20 cellular contexts compared by ENCODE assay signal in genomic region chr2:39188958-39189499, GRCh38. TPM values are rescaled to one million over a fixed set of nuclear protein-coding genes. Genes with fewer than 3 reads are reported as not detected.
DNase-seq lines count a peak whose midpoint lies in the region; ATAC-seq, FAIRE-seq and TF ChIP-seq lines count a peak whose summit lies in the region.
"Had no signal": no experiment of that assay in that cellular context is flagged by ENCODE, and none has a peak within 500 bp of the region (broad histone marks: within the 10 kb centered on the region; RNA-seq: fewer than 3 reads in every experiment).

No MANE protein-coding gene starts in this region.

- TF ChIP-seq CTCF in SK-N-SH (IDR thresholded peaks at IDR 0.05) (no peak), A549 (IDR thresholded peaks at IDR 0.05) (no peak)

- no peaks in the 10 kb centered on the region for H3K9me2 ChIP-seq in SK-N-SH

- H3K36me3 ChIP-seq in SK-N-SH (replicated peaks in 1 of 2; ENCODE audit: control insufficient read depth in 1 of 2, insufficient read depth in 2 of 2, low read length in 1 of 2) = no peaks in the 10 kb centered on the region

- 84% methylated on average over 4 of the region's 4 CpGs for WGBS in SK-N-SH (ENCODE audit: low lambda C conversion rate)
- 51% methylated on average over 4 of the region's 4 CpGs for WGBS in A549 (ENCODE audit: missing lambda C conversion rate)

- H3K4me3 ChIP-seq in SK-N-SH (ENCODE audit: low read depth in 2 of 2, low read length in 1 of 2) (no peak overlapping the region), A549 (no peak overlapping the region)

- no peak overlapping the region for H3K4me2 ChIP-seq in SK-N-SH
- H3K4me2 ChIP-seq in A549 = no peak overlapping the region

- no peaks in the 10 kb centered on the region for H3K27me3 ChIP-seq in SK-N-SH (ENCODE audit: insufficient read depth)

- H3K79me2 ChIP-seq in SK-N-SH (ENCODE audit: insufficient read depth) = no peaks in the 10 kb centered on the region

- CTCF ChIA-PET in SK-N-SH (lab: Yijun Ruan, JAX) (interaction anchor here (0.8 to 1.3 kb wide), 5 partner anchors 13 to 241 kb away, joined by 3 to 5 read pairs (median 3); no protein-coding TSS in a partner anchor), A549 (lab: Yijun Ruan, JAX) (interaction anchor here (1.1 to 1.2 kb wide), 2 partner anchors 58 to 123 kb away, joined by 3 to 4 read pairs; no protein-coding TSS in a partner anchor)

- POLR2A ChIA-PET in SK-N-SH (lab: Yijun Ruan, JAX) (interaction anchor here (1.7 kb wide), 1 partner anchor 69 kb away, joined by 5 read pairs; the partner anchor contains the start of gene SOS1), A549 (lab: Yijun Ruan, JAX) (no interaction called here)

- TF ChIP-seq RAD21 in SK-N-SH (IDR thresholded peaks at IDR 0.05; ENCODE audit: low read length) (no peak), A549 (conservative IDR thresholded peaks at IDR 0.05 in 1 of 2, IDR thresholded peaks at IDR 0.05 in 1 of 2) (no peak), Ishikawa (IDR thresholded peaks at IDR 0.05; ENCODE audit: low read depth) (no peak)

- H3K27ac ChIP-seq in SK-N-SH (ENCODE audit: low read depth in 2 of 2, low read length in 1 of 2) (no peak overlapping the region), A549 (no peak overlapping the region)
- H3K27ac ChIP-seq: 22Rv1 had no signal

- TF ChIP-seq EP300 in SK-N-SH (IDR thresholded peaks at IDR 0.05; ENCODE audit: borderline replicate concordance in 1 of 2, low read depth in 1 of 2, low read length in 1 of 2) = no peak
- TF ChIP-seq EP300 in A549 (IDR thresholded peaks at IDR 0.05) = no peak
- TF ChIP-seq EP300 in Ishikawa (IDR thresholded peaks at IDR 0.05; ENCODE audit: borderline replicate concordance) = no peak

- no peaks in the 10 kb centered on the region; a peak in 1 of 4 replicates for H3K4me1 ChIP-seq in SK-N-SH (ENCODE audit: control insufficient read depth in 1 of 2, insufficient read depth in 2 of 2, low read depth in 1 of 2, low read length in 1 of 2)
- no peaks in the 10 kb centered on the region for H3K4me1 ChIP-seq in A549

- no peak overlapping the region for H2AFZ ChIP-seq in SK-N-SH (ENCODE audit: low read depth)

- FAIRE-seq in A549 (lab: Jason Lieb, UNC) = no peak
- no peak for FAIRE-seq in frontal cortex (lab: Jason Lieb, UNC)
- FAIRE-seq: HTR-8/SVneo had no signal

- H3K9me3 ChIP-seq in SK-N-SH (no peaks in the 10 kb centered on the region), A549 (no peaks in the 10 kb centered on the region)

- no peaks in the 10 kb centered on the region for H3F3A ChIP-seq in SK-N-SH (replicated peaks; ENCODE audit: insufficient read depth)

- no peaks in the 10 kb centered on the region for H4K20me1 ChIP-seq in SK-N-SH (ENCODE audit: insufficient read depth)

- no peak for TF ChIP-seq POLR2A in A549 (IDR thresholded peaks at IDR 0.05; ENCODE audit: low read length)

- ATAC-seq in SK-N-SH treated with all-trans-retinoic acid at 6 μM for 48 hours = no peak
- ATAC-seq in A549 = no peak

- DNase-seq in SK-N-SH (no peak), A549 (ENCODE audit: low read depth in 1 of 2, low spot score in 1 of 2) (no peak), amniotic epithelial cell (ENCODE audit: low read depth) (peak; percentile 2), NCI-H510A (lab: John Stamatoyannopoulos, UW) (no peak), cerebellum (ENCODE audit: low spot score) (no peak), frontal cortex (ENCODE audit: low spot score in 2 of 2) (no peak)
- DNase-seq: H9, NCI-H1092 treated with DMSO at 0.1 percent for 48 hours, NCI-H2081, NCI-H2171 treated with DMSO at 0.1 percent for 48 hours, NCI-H446, Right ventricle myocardium superior had no signal

- no peak overlapping the region for H3K9ac ChIP-seq in SK-N-SH

TF ChIP-seq in SK-N-SH, 30 proteins besides CTCF, POLR2A, EP300 and RAD21 (continues in another document):
- TF ChIP-seq RFX5 (IDR thresholded peaks at IDR 0.05; ENCODE audit: low read length) (no peak), RCOR1 (IDR thresholded peaks at IDR 0.05; ENCODE audit: low read length) (no peak), GATA2 (CRISPR knock-in tag; IDR thresholded peaks at IDR 0.05) (no peak)

TF ChIP-seq in SK-N-SH treated with all-trans-retinoic acid at 6 μM for 48 hours, 23 proteins besides CTCF, POLR2A, EP300 and RAD21 (continues in another document):
- TF ChIP-seq OSR1 (CRISPR knock-in tag; IDR thresholded peaks at IDR 0.05) (no peak), ZNF8 (CRISPR knock-in tag; IDR thresholded peaks at IDR 0.05) (no peak), CSRNP3 (CRISPR knock-in tag; IDR thresholded peaks at IDR 0.05) (no peak), TOX (CRISPR knock-in tag; IDR thresholded peaks at IDR 0.05; ENCODE audit: borderline replicate concordance) (no peak), ZFP30 (CRISPR knock-in tag; IDR thresholded peaks at IDR 0.05) (no peak)

TF ChIP-seq in A549, 52 proteins besides CTCF, POLR2A, EP300 and RAD21 (continues in another document):
- no peak for TF ChIP-seq RCOR1 (IDR thresholded peaks at IDR 0.05; ENCODE audit: low read depth, low read length)
- TF ChIP-seq HES2 (IDR thresholded peaks at IDR 0.05) = no peak
- TF ChIP-seq HOXA7 (CRISPR knock-in tag; IDR thresholded peaks at IDR 0.05) = no peak
- TF ChIP-seq MAX (IDR thresholded peaks at IDR 0.05) = no peak

TF ChIP-seq in Ishikawa, 13 proteins besides CTCF, POLR2A, EP300 and RAD21:
- no peak for TF ChIP-seq TEAD4 (IDR thresholded peaks at IDR 0.05)
- TF ChIP-seq, protein P1, sequence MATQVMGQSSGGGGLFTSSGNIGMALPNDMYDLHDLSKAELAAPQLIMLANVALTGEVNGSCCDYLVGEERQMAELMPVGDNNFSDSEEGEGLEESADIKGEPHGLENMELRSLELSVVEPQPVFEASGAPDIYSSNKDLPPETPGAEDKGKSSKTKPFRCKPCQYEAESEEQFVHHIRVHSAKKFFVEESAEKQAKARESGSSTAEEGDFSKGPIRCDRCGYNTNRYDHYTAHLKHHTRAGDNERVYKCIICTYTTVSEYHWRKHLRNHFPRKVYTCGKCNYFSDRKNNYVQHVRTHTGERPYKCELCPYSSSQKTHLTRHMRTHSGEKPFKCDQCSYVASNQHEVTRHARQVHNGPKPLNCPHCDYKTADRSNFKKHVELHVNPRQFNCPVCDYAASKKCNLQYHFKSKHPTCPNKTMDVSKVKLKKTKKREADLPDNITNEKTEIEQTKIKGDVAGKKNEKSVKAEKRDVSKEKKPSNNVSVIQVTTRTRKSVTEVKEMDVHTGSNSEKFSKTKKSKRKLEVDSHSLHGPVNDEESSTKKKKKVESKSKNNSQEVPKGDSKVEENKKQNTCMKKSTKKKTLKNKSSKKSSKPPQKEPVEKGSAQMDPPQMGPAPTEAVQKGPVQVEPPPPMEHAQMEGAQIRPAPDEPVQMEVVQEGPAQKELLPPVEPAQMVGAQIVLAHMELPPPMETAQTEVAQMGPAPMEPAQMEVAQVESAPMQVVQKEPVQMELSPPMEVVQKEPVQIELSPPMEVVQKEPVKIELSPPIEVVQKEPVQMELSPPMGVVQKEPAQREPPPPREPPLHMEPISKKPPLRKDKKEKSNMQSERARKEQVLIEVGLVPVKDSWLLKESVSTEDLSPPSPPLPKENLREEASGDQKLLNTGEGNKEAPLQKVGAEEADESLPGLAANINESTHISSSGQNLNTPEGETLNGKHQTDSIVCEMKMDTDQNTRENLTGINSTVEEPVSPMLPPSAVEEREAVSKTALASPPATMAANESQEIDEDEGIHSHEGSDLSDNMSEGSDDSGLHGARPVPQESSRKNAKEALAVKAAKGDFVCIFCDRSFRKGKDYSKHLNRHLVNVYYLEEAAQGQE (IDR thresholded peaks at IDR 0.05; ENCODE audit: low read depth) = peak; percentile 77
- no peak for TF ChIP-seq ZBTB7A (IDR thresholded peaks at IDR 0.05; ENCODE audit: low read depth)
- TF ChIP-seq TAF1 (IDR thresholded peaks at IDR 0.05; ENCODE audit: low read depth) = no peak
- no peak for TF ChIP-seq CREB1 (IDR thresholded peaks at IDR 0.05; ENCODE audit: low read depth)

RNA-seq across cellular contexts. Expression of gene CDKL4, which starts 54.7 kb away (rescaled TPM):
- polyA plus RNA-seq in SK-N-SH (2012; rRNA removed) (0.60 and 0.81 TPM in 2 replicates), A549 (2011; rRNA removed) (0.06 TPM in 1 of 2 replicates, not detected in the other), A549 (2017; fragmentation: RNase III; extraction: RNeasy Plus Mini Kit Qiagen cat#74134 plus additional on column Dnase treatment) (not detected in 3 replicates)
- polyA plus RNA-seq in SK-N-SH (2012; cell fraction: cytosol; rRNA removed) = 1.0 and 1.5 TPM in 2 replicates
- 0.94 and 1.5 TPM in 2 replicates for polyA plus RNA-seq in SK-N-SH (2012; cell fraction: nucleus; rRNA removed)
- polyA plus RNA-seq in A549 (2012; cell fraction: cytosol; rRNA removed) = not detected in 2 replicates
- polyA plus RNA-seq in A549 (2012; cell fraction: nucleus; rRNA removed) = not detected in 2 replicates
- 0.91 TPM in 1 of 2 replicates, not detected in the other for polyA minus RNA-seq in A549 (2011; rRNA and poly(A)+ RNA removed)
- total RNA-seq in cerebellum (5.6 TPM), frontal cortex (14.7 TPM)
- total RNA-seq: H9, LHCN-M2, Right ventricle myocardium superior had no signal
- polyA plus RNA-seq: AG04450, CD14-positive monocyte, IgD-negative memory B cell had no signal
